In the genomic region with DNA sequence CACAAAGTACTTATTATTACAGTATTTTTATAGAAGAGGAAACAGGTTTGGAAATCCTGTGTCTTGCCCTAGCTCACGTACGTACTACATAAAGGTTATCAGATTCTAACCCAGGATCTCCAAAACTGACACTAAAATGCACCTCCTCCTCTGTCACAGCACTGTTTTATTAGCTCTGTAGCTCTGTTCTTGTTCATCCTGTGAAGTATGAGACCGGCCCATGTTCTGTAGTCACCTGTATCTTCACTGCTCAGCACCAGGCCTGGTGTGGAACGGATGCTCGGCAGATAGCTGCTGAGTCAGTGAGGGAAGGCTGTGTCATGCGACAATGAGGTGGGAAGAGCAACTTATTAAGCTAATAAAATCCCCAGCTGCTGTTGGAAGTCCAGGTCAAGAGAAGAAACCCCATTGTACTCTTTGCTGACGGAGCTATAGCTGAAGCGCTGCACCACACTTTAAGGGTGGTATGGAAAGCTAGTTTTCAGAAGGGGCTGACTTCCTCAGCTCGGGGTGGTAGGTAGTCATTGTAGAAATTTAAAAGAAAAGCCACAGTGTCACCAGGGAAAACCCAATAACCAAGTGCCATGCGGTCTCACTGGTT, we compare ENCODE assay signal across 1 cellular context.
TF ChIP-seq lines count a peak whose summit lies in the region.

No MANE protein-coding gene starts in this region.

TF ChIP-seq in GM12878, 131 proteins besides CTCF, POLR2A, EP300 and RAD21 (continued from another document and continues in another):
- TF ChIP-seq, protein P1, sequence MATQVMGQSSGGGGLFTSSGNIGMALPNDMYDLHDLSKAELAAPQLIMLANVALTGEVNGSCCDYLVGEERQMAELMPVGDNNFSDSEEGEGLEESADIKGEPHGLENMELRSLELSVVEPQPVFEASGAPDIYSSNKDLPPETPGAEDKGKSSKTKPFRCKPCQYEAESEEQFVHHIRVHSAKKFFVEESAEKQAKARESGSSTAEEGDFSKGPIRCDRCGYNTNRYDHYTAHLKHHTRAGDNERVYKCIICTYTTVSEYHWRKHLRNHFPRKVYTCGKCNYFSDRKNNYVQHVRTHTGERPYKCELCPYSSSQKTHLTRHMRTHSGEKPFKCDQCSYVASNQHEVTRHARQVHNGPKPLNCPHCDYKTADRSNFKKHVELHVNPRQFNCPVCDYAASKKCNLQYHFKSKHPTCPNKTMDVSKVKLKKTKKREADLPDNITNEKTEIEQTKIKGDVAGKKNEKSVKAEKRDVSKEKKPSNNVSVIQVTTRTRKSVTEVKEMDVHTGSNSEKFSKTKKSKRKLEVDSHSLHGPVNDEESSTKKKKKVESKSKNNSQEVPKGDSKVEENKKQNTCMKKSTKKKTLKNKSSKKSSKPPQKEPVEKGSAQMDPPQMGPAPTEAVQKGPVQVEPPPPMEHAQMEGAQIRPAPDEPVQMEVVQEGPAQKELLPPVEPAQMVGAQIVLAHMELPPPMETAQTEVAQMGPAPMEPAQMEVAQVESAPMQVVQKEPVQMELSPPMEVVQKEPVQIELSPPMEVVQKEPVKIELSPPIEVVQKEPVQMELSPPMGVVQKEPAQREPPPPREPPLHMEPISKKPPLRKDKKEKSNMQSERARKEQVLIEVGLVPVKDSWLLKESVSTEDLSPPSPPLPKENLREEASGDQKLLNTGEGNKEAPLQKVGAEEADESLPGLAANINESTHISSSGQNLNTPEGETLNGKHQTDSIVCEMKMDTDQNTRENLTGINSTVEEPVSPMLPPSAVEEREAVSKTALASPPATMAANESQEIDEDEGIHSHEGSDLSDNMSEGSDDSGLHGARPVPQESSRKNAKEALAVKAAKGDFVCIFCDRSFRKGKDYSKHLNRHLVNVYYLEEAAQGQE (IDR thresholded peaks at IDR 0.05; ENCODE audit: low read depth, low read length), result no peak
- no peak; the same call in 1 of the 2 replicates for TF ChIP-seq MTA2 (IDR thresholded peaks at IDR 0.05; ENCODE audit: low read depth)
- no peak for TF ChIP-seq CHD4 (IDR thresholded peaks at IDR 0.05)
- no peak for TF ChIP-seq PAX8 (IDR thresholded peaks at IDR 0.05)
- TF ChIP-seq, protein P2, sequence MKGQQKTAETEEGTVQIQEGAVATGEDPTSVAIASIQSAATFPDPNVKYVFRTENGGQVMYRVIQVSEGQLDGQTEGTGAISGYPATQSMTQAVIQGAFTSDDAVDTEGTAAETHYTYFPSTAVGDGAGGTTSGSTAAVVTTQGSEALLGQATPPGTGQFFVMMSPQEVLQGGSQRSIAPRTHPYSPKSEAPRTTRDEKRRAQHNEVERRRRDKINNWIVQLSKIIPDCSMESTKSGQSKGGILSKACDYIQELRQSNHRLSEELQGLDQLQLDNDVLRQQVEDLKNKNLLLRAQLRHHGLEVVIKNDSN (IDR thresholded peaks at IDR 0.05; ENCODE audit: borderline replicate concordance, extremely low read length, insufficient read depth, low read depth, low read length), result no peak
- no peak for TF ChIP-seq FOXK2 (IDR thresholded peaks at IDR 0.05)
- TF ChIP-seq SIN3A (IDR thresholded peaks at IDR 0.05; ENCODE audit: low read depth, low read length), result no peak
- no peak for TF ChIP-seq CBX5 (IDR thresholded peaks at IDR 0.05; ENCODE audit: low read depth)
- no peak for TF ChIP-seq TCF3 (IDR thresholded peaks at IDR 0.05; ENCODE audit: borderline replicate concordance, insufficient read depth, low read depth, low read length)
- TF ChIP-seq LARP7 (IDR thresholded peaks at IDR 0.05), result no peak
- no peak for TF ChIP-seq MYB (IDR thresholded peaks at IDR 0.05; ENCODE audit: borderline replicate concordance, low read depth, low read length)
- no peak for TF ChIP-seq MXI1 (IDR thresholded peaks at IDR 0.05; ENCODE audit: low read depth, low read length)
- no peak for TF ChIP-seq SMARCA5 (IDR thresholded peaks at IDR 0.05)
- peak; percentile 8; the same call in 1 of the 2 replicates for TF ChIP-seq SPI1 (IDR thresholded peaks at IDR 0.05; ENCODE audit: borderline replicate concordance, insufficient read depth, low read depth, low read length)
- no peak for TF ChIP-seq KAT2A (conservative IDR thresholded peaks at IDR 0.05; ENCODE audit: control insufficient read depth, low read depth, low read length)
- TF ChIP-seq NBN (IDR thresholded peaks at IDR 0.05), result 0 out of 2 replicates have a peak, but pooled peaks have one; percentile 21
- TF ChIP-seq SMAD5 (IDR thresholded peaks at IDR 0.05; ENCODE audit: low read depth), result no peak
- no peak for TF ChIP-seq GABPA (IDR thresholded peaks at IDR 0.05; ENCODE audit: low read depth)
- TF ChIP-seq STAT1 (conservative IDR thresholded peaks at IDR 0.05), result no peak
- TF ChIP-seq, protein P3, sequence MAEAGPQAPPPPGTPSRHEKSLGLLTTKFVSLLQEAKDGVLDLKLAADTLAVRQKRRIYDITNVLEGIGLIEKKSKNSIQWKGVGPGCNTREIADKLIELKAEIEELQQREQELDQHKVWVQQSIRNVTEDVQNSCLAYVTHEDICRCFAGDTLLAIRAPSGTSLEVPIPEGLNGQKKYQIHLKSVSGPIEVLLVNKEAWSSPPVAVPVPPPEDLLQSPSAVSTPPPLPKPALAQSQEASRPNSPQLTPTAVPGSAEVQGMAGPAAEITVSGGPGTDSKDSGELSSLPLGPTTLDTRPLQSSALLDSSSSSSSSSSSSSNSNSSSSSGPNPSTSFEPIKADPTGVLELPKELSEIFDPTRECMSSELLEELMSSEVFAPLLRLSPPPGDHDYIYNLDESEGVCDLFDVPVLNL (IDR thresholded peaks at IDR 0.05; ENCODE audit: low read depth, low read length), result no peak
- no peak for TF ChIP-seq SRF (IDR thresholded peaks at IDR 0.05; ENCODE audit: low read depth in 2 of 2, low read length in 2 of 2)
- TF ChIP-seq, protein P4, sequence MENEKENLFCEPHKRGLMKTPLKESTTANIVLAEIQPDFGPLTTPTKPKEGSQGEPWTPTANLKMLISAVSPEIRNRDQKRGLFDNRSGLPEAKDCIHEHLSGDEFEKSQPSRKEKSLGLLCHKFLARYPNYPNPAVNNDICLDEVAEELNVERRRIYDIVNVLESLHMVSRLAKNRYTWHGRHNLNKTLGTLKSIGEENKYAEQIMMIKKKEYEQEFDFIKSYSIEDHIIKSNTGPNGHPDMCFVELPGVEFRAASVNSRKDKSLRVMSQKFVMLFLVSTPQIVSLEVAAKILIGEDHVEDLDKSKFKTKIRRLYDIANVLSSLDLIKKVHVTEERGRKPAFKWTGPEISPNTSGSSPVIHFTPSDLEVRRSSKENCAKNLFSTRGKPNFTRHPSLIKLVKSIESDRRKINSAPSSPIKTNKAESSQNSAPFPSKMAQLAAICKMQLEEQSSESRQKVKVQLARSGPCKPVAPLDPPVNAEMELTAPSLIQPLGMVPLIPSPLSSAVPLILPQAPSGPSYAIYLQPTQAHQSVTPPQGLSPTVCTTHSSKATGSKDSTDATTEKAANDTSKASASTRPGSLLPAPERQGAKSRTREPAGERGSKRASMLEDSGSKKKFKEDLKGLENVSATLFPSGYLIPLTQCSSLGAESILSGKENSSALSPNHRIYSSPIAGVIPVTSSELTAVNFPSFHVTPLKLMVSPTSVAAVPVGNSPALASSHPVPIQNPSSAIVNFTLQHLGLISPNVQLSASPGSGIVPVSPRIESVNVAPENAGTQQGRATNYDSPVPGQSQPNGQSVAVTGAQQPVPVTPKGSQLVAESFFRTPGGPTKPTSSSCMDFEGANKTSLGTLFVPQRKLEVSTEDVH (IDR thresholded peaks at IDR 0.05; ENCODE audit: low read depth, partially characterized antibody), result no peak
- TF ChIP-seq ZNF207 (IDR thresholded peaks at IDR 0.05; ENCODE audit: borderline replicate concordance), result no peak
- no peak for TF ChIP-seq CHD1 (IDR thresholded peaks at IDR 0.05; ENCODE audit: low read depth, low read length)
- no peak for TF ChIP-seq HDAC6 (IDR thresholded peaks at IDR 0.05; ENCODE audit: unreplicated experiment)
- no peak for TF ChIP-seq EED (IDR thresholded peaks at IDR 0.05; ENCODE audit: low read depth)
- TF ChIP-seq RB1 (IDR thresholded peaks at IDR 0.05; ENCODE audit: borderline replicate concordance), result peak; percentile 45; the same call in 1 of the 2 replicates
- TF ChIP-seq, protein P5, sequence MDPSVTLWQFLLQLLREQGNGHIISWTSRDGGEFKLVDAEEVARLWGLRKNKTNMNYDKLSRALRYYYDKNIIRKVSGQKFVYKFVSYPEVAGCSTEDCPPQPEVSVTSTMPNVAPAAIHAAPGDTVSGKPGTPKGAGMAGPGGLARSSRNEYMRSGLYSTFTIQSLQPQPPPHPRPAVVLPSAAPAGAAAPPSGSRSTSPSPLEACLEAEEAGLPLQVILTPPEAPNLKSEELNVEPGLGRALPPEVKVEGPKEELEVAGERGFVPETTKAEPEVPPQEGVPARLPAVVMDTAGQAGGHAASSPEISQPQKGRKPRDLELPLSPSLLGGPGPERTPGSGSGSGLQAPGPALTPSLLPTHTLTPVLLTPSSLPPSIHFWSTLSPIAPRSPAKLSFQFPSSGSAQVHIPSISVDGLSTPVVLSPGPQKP (IDR thresholded peaks at IDR 0.05; ENCODE audit: low read depth, low read length), result no peak
- TF ChIP-seq, protein P6, sequence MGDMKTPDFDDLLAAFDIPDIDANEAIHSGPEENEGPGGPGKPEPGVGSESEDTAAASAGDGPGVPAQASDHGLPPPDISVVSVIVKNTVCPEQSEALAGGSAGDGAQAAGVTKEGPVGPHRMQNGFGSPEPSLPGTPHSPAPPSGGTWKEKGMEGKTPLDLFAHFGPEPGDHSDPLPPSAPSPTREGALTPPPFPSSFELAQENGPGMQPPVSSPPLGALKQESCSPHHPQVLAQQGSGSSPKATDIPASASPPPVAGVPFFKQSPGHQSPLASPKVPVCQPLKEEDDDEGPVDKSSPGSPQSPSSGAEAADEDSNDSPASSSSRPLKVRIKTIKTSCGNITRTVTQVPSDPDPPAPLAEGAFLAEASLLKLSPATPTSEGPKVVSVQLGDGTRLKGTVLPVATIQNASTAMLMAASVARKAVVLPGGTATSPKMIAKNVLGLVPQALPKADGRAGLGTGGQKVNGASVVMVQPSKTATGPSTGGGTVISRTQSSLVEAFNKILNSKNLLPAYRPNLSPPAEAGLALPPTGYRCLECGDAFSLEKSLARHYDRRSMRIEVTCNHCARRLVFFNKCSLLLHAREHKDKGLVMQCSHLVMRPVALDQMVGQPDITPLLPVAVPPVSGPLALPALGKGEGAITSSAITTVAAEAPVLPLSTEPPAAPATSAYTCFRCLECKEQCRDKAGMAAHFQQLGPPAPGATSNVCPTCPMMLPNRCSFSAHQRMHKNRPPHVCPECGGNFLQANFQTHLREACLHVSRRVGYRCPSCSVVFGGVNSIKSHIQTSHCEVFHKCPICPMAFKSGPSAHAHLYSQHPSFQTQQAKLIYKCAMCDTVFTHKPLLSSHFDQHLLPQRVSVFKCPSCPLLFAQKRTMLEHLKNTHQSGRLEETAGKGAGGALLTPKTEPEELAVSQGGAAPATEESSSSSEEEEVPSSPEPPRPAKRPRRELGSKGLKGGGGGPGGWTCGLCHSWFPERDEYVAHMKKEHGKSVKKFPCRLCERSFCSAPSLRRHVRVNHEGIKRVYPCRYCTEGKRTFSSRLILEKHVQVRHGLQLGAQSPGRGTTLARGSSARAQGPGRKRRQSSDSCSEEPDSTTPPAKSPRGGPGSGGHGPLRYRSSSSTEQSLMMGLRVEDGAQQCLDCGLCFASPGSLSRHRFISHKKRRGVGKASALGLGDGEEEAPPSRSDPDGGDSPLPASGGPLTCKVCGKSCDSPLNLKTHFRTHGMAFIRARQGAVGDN (IDR thresholded peaks at IDR 0.05), result no peak; the same call in 1 of the 2 replicates
- TF ChIP-seq SP1 (IDR thresholded peaks at IDR 0.05; ENCODE audit: low read depth, low read length), result no peak
- TF ChIP-seq KDM1A (IDR thresholded peaks at IDR 0.05; ENCODE audit: borderline replicate concordance), result no peak
- no peak for TF ChIP-seq ZBED1 (IDR thresholded peaks at IDR 0.05; ENCODE audit: borderline replicate concordance)
- TF ChIP-seq NFXL1 (IDR thresholded peaks at IDR 0.05; ENCODE audit: borderline replicate concordance), result no peak
- no peak for TF ChIP-seq YBX1 (IDR thresholded peaks at IDR 0.05)
- TF ChIP-seq ZNF24 (IDR thresholded peaks at IDR 0.05), result no peak
- no peak for TF ChIP-seq HDAC2 (IDR thresholded peaks at IDR 0.05)
- no peak for TF ChIP-seq STAT3 (IDR thresholded peaks at IDR 0.05; ENCODE audit: low read depth, low read length)
- TF ChIP-seq IKZF1 (conservative IDR thresholded peaks at IDR 0.05), result peak; percentile 58
- peak in 1 of 2 experiments; percentile 40; a peak in 1 of 4 replicates for TF ChIP-seq BHLHE40 (IDR thresholded peaks at IDR 0.05; ENCODE audit: borderline replicate concordance in 1 of 2, low read depth in 2 of 2, low read length in 1 of 2)
- TF ChIP-seq, protein P7, sequence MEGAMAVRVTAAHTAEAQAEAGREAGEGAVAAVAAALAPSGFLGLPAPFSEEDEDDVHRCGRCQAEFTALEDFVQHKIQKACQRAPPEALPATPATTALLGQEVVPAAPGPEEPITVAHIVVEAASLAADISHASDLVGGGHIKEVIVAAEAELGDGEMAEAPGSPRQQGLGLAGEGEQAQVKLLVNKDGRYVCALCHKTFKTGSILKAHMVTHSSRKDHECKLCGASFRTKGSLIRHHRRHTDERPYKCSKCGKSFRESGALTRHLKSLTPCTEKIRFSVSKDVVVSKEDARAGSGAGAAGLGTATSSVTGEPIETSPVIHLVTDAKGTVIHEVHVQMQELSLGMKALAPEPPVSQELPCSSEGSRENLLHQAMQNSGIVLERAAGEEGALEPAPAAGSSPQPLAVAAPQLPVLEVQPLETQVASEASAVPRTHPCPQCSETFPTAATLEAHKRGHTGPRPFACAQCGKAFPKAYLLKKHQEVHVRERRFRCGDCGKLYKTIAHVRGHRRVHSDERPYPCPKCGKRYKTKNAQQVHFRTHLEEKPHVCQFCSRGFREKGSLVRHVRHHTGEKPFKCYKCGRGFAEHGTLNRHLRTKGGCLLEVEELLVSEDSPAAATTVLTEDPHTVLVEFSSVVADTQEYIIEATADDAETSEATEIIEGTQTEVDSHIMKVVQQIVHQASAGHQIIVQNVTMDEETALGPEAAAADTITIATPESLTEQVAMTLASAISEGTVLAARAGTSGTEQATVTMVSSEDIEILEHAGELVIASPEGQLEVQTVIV (IDR thresholded peaks at IDR 0.05; ENCODE audit: borderline replicate concordance, partially characterized antibody), result no peak
- no peak for TF ChIP-seq HDGF (IDR thresholded peaks at IDR 0.05)
- TF ChIP-seq, protein P8, sequence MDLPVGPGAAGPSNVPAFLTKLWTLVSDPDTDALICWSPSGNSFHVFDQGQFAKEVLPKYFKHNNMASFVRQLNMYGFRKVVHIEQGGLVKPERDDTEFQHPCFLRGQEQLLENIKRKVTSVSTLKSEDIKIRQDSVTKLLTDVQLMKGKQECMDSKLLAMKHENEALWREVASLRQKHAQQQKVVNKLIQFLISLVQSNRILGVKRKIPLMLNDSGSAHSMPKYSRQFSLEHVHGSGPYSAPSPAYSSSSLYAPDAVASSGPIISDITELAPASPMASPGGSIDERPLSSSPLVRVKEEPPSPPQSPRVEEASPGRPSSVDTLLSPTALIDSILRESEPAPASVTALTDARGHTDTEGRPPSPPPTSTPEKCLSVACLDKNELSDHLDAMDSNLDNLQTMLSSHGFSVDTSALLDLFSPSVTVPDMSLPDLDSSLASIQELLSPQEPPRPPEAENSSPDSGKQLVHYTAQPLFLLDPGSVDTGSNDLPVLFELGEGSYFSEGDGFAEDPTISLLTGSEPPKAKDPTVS (IDR thresholded peaks at IDR 0.05; ENCODE audit: low read depth, low read length), result no peak
- TF ChIP-seq POLR2AphosphoS5 (IDR thresholded peaks at IDR 0.05; ENCODE audit: low read length), result no peak
- no peak for TF ChIP-seq RBBP5 (conservative IDR thresholded peaks at IDR 0.05)
- TF ChIP-seq, protein P9, sequence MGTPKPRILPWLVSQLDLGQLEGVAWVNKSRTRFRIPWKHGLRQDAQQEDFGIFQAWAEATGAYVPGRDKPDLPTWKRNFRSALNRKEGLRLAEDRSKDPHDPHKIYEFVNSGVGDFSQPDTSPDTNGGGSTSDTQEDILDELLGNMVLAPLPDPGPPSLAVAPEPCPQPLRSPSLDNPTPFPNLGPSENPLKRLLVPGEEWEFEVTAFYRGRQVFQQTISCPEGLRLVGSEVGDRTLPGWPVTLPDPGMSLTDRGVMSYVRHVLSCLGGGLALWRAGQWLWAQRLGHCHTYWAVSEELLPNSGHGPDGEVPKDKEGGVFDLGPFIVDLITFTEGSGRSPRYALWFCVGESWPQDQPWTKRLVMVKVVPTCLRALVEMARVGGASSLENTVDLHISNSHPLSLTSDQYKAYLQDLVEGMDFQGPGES (IDR thresholded peaks at IDR 0.05), result no peak
